8 cellular contexts compared by ENCODE assay signal in the genomic region with DNA sequence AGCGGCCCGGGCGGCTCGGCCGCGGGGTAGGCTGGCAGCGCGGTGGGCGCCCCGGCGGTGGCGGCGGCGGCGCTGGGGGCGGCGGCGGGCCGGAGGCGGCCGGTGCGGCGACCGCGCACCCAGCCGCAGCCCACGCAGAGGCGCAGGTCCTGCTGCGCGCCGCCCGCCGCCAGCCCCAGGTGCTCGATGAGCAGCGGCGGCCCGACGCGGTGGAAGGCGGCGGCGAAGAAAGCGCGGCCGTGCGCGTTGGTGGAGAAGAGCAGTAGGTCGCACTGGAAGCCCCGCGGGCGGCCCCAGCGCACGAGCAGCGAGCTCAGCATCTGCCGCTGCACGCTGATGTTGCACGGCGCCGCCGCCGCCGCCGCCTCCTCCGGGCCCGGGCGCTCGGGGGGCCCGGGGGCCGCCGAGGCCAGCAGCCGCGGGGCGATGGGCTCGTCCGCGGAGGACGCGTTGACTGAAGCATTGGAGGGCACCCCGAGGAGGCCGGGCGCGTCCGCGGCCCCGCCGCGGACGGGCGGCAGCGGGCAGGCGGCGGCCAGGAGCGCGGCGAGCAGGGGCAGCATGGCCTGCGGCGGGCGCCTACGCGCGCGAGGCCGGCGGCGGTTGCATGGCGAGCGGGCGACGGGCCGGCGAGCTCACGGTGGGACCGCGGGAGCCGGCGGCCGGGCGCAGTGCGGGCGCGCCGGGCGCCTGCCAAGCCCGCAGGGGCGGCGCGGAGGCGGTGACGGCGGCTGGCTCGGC. TPM values are rescaled to one million over a fixed set of nuclear protein-coding genes. Genes with fewer than 3 reads are reported as not detected.
DNase-seq lines count a peak whose midpoint lies in the region; ATAC-seq and TF ChIP-seq lines count a peak whose summit lies in the region.

No MANE protein-coding gene starts in this region.

- WGBS in mesodermal cell (ENCODE audit: insufficient coverage in 2 of 2), 2 experiments, result 0% methylated on average over 91 to 105 of the region's 131 CpGs
- WGBS in thyroid gland, 2 donors, result 0% methylated on average over 16 of the region's 131 CpGs; no CpG with 5 or more reads in 1 of the 2 donors

- intact Hi-C loops in thyroid gland (cut with DNase I), result loop anchor here (10.0 kb wide), 1 partner anchor 269 kb away; no protein-coding TSS in a partner anchor

- H3K27me3 ChIP-seq in ACC112 (ENCODE audit: insufficient read depth, low read length) (peaks cover 17% of the 10 kb centered on the region), thyroid gland (peaks cover 8% of the 10 kb centered on the region)

- ATAC-seq in GM18868 (IDR thresholded peaks at IDR 0.05; ENCODE audit: unreplicated experiment) (peak; percentile 29), HG03175 (IDR thresholded peaks at IDR 0.05; ENCODE audit: unreplicated experiment) (peak; percentile 35)

- H3K79me2 ChIP-seq in ACC112 (ENCODE audit: control insufficient read depth, insufficient read depth, low read length, unreplicated experiment), result peaks cover 10% of the 10 kb centered on the region

- no peak overlapping the region for H2AFZ ChIP-seq in ACC112 (ENCODE audit: low read length, unreplicated experiment)

- DNase-seq in dermis blood vessel endothelial cell, result peak; percentile 49
- peak; percentile 16 to 19 for DNase-seq in thyroid gland
- DNase-seq in hepatic stellate cell (ENCODE audit: low spot score), result no peak

- no peak for TF ChIP-seq CTCF in WI38 (IDR thresholded peaks at IDR 0.05; ENCODE audit: low read depth, low read length)
- TF ChIP-seq CTCF in thyroid gland (IDR thresholded peaks at IDR 0.05), result no peak

- H3K9me3 ChIP-seq in mesodermal cell (ENCODE audit: control insufficient read depth, low read length), result no peaks in the 10 kb centered on the region
- no peaks in the 10 kb centered on the region for H3K9me3 ChIP-seq in thyroid gland

- H3K27ac ChIP-seq in ACC112 (ENCODE audit: low read depth, low read length) (no peak overlapping the region), mesodermal cell (ENCODE audit: low read depth, low read length, severe bottlenecking) (no peak overlapping the region), thyroid gland (no peak overlapping the region)

- H3K36me3 ChIP-seq in ACC112 (ENCODE audit: insufficient read depth, low read length), result no peaks in the 10 kb centered on the region
- no peaks in the 10 kb centered on the region for H3K36me3 ChIP-seq in mesodermal cell (ENCODE audit: control insufficient read depth, insufficient read depth, low read length)
- H3K36me3 ChIP-seq in thyroid gland, result no peaks in the 10 kb centered on the region

- TF ChIP-seq POLR2A in thyroid gland (IDR thresholded peaks at IDR 0.05), result no peak

- peaks cover 15% of the 10 kb centered on the region for H3K4me1 ChIP-seq in ACC112 (ENCODE audit: control insufficient read depth, insufficient read depth, low read length, unreplicated experiment)
- H3K4me1 ChIP-seq in mesodermal cell (ENCODE audit: control insufficient read depth, insufficient read depth, low read length, poor library complexity, severe bottlenecking), result peaks cover 22% of the 10 kb centered on the region
- peaks cover 0 to 5% of the 10 kb centered on the region in 2 donors for H3K4me1 ChIP-seq in thyroid gland

- H3K4me3 ChIP-seq in ACC112 (ENCODE audit: low read depth, low read length), result peak overlapping the region; percentile 95
- peak overlapping the region; percentile 75 for H3K4me3 ChIP-seq in WI38 (ENCODE audit: low read depth, low read length)
- peak overlapping the region; percentile 64 for H3K4me3 ChIP-seq in mesodermal cell (ENCODE audit: extremely low read depth, insufficient read depth, low read length, poor library complexity, severe bottlenecking)
- H3K4me3 ChIP-seq in thyroid gland (replicated peaks in 1 of 3), result peak overlapping the region in 1 of 3 donors; percentile 43

RNA-seq across cellular contexts. Expression of a gene that starts 0.5 kb away (rescaled TPM):
- 0.85 and 2.7 TPM in 2 replicates for total RNA-seq in dermis blood vessel endothelial cell
- polyA plus RNA-seq in mesodermal cell (2013, experiment 1 of 2), result 26.1 TPM
- polyA plus RNA-seq in mesodermal cell (2013, experiment 2 of 2), result 20.3 TPM
- total RNA-seq in thyroid gland, result under 1 TPM in 2 of 4 donors, not detected in 2; 0.40 to 0.78 TPM
